Comparison of ENCODE assay signal across 8 cellular contexts in genomic region chr20:25056601-25057233, GRCh38. TPM values are rescaled to one million over a fixed set of nuclear protein-coding genes. Genes with fewer than 3 reads are reported as not detected.
A peak's percentile ranks its signal among the peaks of the same experiment; 100 is the strongest.
DNase-seq lines count a peak whose midpoint lies in the region; ATAC-seq and TF ChIP-seq lines count a peak whose summit lies in the region.

No MANE protein-coding gene starts in this region.

- H3K27me3 ChIP-seq in HUES48 (ENCODE audit: control insufficient read depth, insufficient read depth, low read length) (peaks cover 73% of the 10 kb centered on the region), dorsolateral prefrontal cortex (peaks cover 0 to 5% (median 0%) of the 10 kb centered on the region in 45 donors)

- peak overlapping the region; percentile 62 for H3K4me3 ChIP-seq in HUES48 (ENCODE audit: low read depth, low read length)
- H3K4me3 ChIP-seq in dorsolateral prefrontal cortex = peak overlapping the region; percentile 55 to 95 (median 80)

- no peaks in the 10 kb centered on the region for H3K9me3 ChIP-seq in HUES48 (ENCODE audit: control insufficient read depth, insufficient read depth, low read length)

- H3K27ac ChIP-seq in HUES48 (ENCODE audit: low read depth, low read length) = no peak overlapping the region
- H3K27ac ChIP-seq in dorsolateral prefrontal cortex = peak overlapping the region; percentile 78 to 99 (median 94)

- H3K36me3 Mint-ChIP-seq in natural killer cell treated with Interleukin-12 subunit alpha and Interleukin-12 subunit beta and Interleukin-15 and Interleukin-18, amount 100 ng/mL, for 72 hours = no peaks in the 10 kb centered on the region

- DNase-seq in dorsolateral prefrontal cortex (peak in 1 of 10 donors; percentile 26), NCI-H2107 (lab: John Stamatoyannopoulos, UW) (no peak), DMS53 treated with DMSO at 0.1 percent for 48 hours (lab: John Stamatoyannopoulos, UW; ENCODE audit: unreplicated experiment) (no peak), hippocampal formation (lab: John Stamatoyannopoulos, UW) (no peak)
- DNase-seq in natural killer cell treated with Interleukin-12 subunit alpha and Interleukin-12 subunit beta and Interleukin-15 and Interleukin-18, amount 100 ng/mL, for 72 hours (ENCODE audit: low spot score) = no peak

- peaks cover 6 to 16% of the 10 kb centered on the region in 2 donors for H3K27me3 Mint-ChIP-seq in natural killer cell treated with Interleukin-12 subunit alpha and Interleukin-12 subunit beta and Interleukin-15 and Interleukin-18, amount 100 ng/mL, for 72 hours

- peak overlapping the region; percentile 78 for H3K4me3 Mint-ChIP-seq in natural killer cell treated with Interleukin-12 subunit alpha and Interleukin-12 subunit beta and Interleukin-15 and Interleukin-18, amount 100 ng/mL, for 72 hours

- intact Hi-C loops in dorsolateral prefrontal cortex (cut with DNase I) = loop anchor here (1.0 to 5.0 kb wide), 4 partner anchors 16 to 351 kb away; partner anchors contain the start of gene GINS1 (in 1 of the 2)

- peaks cover 33 to 42% of the 10 kb centered on the region in 2 donors for H3K4me1 Mint-ChIP-seq in natural killer cell treated with Interleukin-12 subunit alpha and Interleukin-12 subunit beta and Interleukin-15 and Interleukin-18, amount 100 ng/mL, for 72 hours (ENCODE audit: low read depth in 2 of 2)

- no peaks in the 10 kb centered on the region for H3K9me3 Mint-ChIP-seq in natural killer cell treated with Interleukin-12 subunit alpha and Interleukin-12 subunit beta and Interleukin-15 and Interleukin-18, amount 100 ng/mL, for 72 hours

- H3K27ac Mint-ChIP-seq in natural killer cell treated with Interleukin-12 subunit alpha and Interleukin-12 subunit beta and Interleukin-15 and Interleukin-18, amount 100 ng/mL, for 72 hours = peak overlapping the region; percentile 56 to 62

- peaks cover 13% of the 10 kb centered on the region for H3K4me1 ChIP-seq in HUES48 (ENCODE audit: control insufficient read depth, insufficient read depth, low read length)

- no peak overlapping the region for H3K9ac ChIP-seq in HUES48 (ENCODE audit: low read depth, low read length)

- ATAC-seq in GM19324 (IDR thresholded peaks at IDR 0.05; ENCODE audit: low FRiP score, unreplicated experiment) = peak; percentile 26
- peak in 1 of 2 donors; percentile 1 for ATAC-seq in natural killer cell treated with Interleukin-12 subunit alpha and Interleukin-12 subunit beta and Interleukin-15 and Interleukin-18, amount 100 ng/mL, for 72 hours
- no peak for ATAC-seq in GM18867 (IDR thresholded peaks at IDR 0.05; ENCODE audit: unreplicated experiment)

- TF ChIP-seq CTCF in dorsolateral prefrontal cortex (IDR thresholded peaks at IDR 0.05 in 54 of 56, conservative IDR thresholded peaks at IDR 0.05 in 2 of 56; ENCODE audit: low read depth in 1 of 56, partially characterized antibody in 56 of 56) = no peak

- no peaks in the 10 kb centered on the region for H3K36me3 ChIP-seq in HUES48 (ENCODE audit: control insufficient read depth, insufficient read depth, low read length)

RNA-seq across cellular contexts. Expression of gene ACSS1, which starts 1.2 kb away (rescaled TPM):
- 100 to 1,000 TPM in 2 of 120 experiments, 10 to 100 TPM in 118; 18.5 to 154 (median 56.4) TPM for total RNA-seq in dorsolateral prefrontal cortex
- 1 to 10 TPM; 5.8 to 7.6 TPM for total RNA-seq in natural killer cell treated with Interleukin-12 subunit alpha and Interleukin-12 subunit beta and Interleukin-15 and Interleukin-18, amount 100 ng/mL, for 72 hours

RNA-seq across cellular contexts. Expression of gene VSX1, which starts 25.2 kb away (rescaled TPM):
- 10 to 100 TPM in 2 of 120 experiments, 1 to 10 TPM in 118; 1.2 to 12.1 (median 4.6) TPM for total RNA-seq in dorsolateral prefrontal cortex
- not detected for total RNA-seq in natural killer cell treated with Interleukin-12 subunit alpha and Interleukin-12 subunit beta and Interleukin-15 and Interleukin-18, amount 100 ng/mL, for 72 hours
